In genomic region chr7:64516451-64516850, GRCh38 we compare ENCODE assay signal across 22 cellular contexts.
"Had no signal": no experiment of that assay in that cellular context is flagged by ENCODE, and none has a peak within 500 bp of the region (broad histone marks: within the 10 kb centered on the region; RNA-seq: fewer than 3 reads in every experiment).

No MANE protein-coding gene starts in this region.

- H3K27me3 ChIP-seq: brain microvascular endothelial cell, esophagus squamous epithelium, gastroesophageal sphincter, upper lobe of right lung had no signal

- H3K4me1 ChIP-seq: parathyroid adenoma, upper lobe of right lung had no signal

- H3K36me3 ChIP-seq: upper lobe of right lung had no signal

- H3K4me3 ChIP-seq: esophagus squamous epithelium, gastroesophageal sphincter, upper lobe of right lung had no signal

- H3K27ac ChIP-seq: brain microvascular endothelial cell, esophagus squamous epithelium, parathyroid adenoma, upper lobe of right lung had no signal

- DNase-seq: activated B cell treated with CpG ODN at 0.5 μM for 24 hours; activated CD4-positive, alpha-beta T cell treated with anti-CD3 and anti-CD28 coated beads for 36 hours; activated CD4-positive, alpha-beta T cell treated with anti-CD3 and anti-CD28 coated beads, Interleukin-2, amount 50 U/mL, for 4 hours; activated CD8-positive, alpha-beta memory T cell treated with anti-CD3 and anti-CD28 coated beads for 24 hours; activated CD8-positive, alpha-beta memory T cell treated with anti-CD3 and anti-CD28 coated beads, Interleukin-2, amount 50 U/mL, for 4 hours; activated effector memory CD4-positive, alpha-beta T cell treated with Interleukin-2 at 50 U/mL for 16 hours; activated naive CD4-positive, alpha-beta T cell treated with anti-CD3 and anti-CD28 coated beads, Interleukin-2, amount 10 ng/mL, durations not matched to agents 7 days and 5 days; activated T-cell treated with anti-CD3 and anti-CD28 coated beads, Interleukin-2, amount 50 U/mL, for 48 hours; brain microvascular endothelial cell; central memory CD4-positive, alpha-beta T cell; esophagus squamous epithelium; head of caudate nucleus; left colon; nucleus accumbens; stimulated activated CD4-positive, alpha-beta T cell treated with anti-CD3 and anti-CD28 coated beads, Interleukin-2, amount 100 ng/mL, for 48 hours; stimulated activated CD8-positive, alpha-beta memory T cell treated with anti-CD3 and anti-CD28 coated beads, Interleukin-4, amount 100 ng/mL, for 48 hours; stimulated activated naive B cell treated with anti-CD40 and anti-IgM and Interleukin-4, amounts not matched to agents 10 μg/mL and 1 μg/mL and 100 μg/mL, for 72 hours; T1000; upper lobe of right lung had no signal

- ATAC-seq: activated CD4-positive, alpha-beta T cell treated with anti-CD3 and anti-CD28 coated beads for 36 hours; gastroesophageal sphincter; left colon; sciatic nerve; stimulated activated naive B cell treated with anti-CD40 and anti-IgM and Interleukin-4, amounts not matched to agents 10 μg/mL and 1 μg/mL and 100 μg/mL, for 72 hours; upper lobe of right lung had no signal
